In genomic region chr1:237005674-237006073, GRCh38 we compare ENCODE assay signal across 1 cellular context.
TF ChIP-seq lines count a peak whose summit lies in the region.

No MANE protein-coding gene starts in this region.

TF ChIP-seq in HEK293, 187 proteins besides CTCF, POLR2A, EP300 and RAD21 (continued from another document and continues in another):
- TF ChIP-seq ZNF19 (tag by site-specific recombination; IDR thresholded peaks at IDR 0.05; ENCODE audit: low read depth) (no peak), ZBTB8A (tag by site-specific recombination; IDR thresholded peaks at IDR 0.05) (no peak), WT1 (tag by site-specific recombination; IDR thresholded peaks at IDR 0.05) (no peak), GLI2 (tag by site-specific recombination; IDR thresholded peaks at IDR 0.05; ENCODE audit: borderline replicate concordance, low read depth) (no peak), PRDM4 (tag by site-specific recombination; IDR thresholded peaks at IDR 0.05) (no peak), ZNF777 (tag by site-specific recombination; IDR thresholded peaks at IDR 0.05; ENCODE audit: borderline replicate concordance) (no peak), HOXD13 (CRISPR knock-in tag; IDR thresholded peaks at IDR 0.05; ENCODE audit: borderline replicate concordance) (no peak), ZNF16 (tag by site-specific recombination; IDR thresholded peaks at IDR 0.05; ENCODE audit: low read depth) (no peak), BCL11B (tag by site-specific recombination; IDR thresholded peaks at IDR 0.05; ENCODE audit: low read depth) (no peak), ZBTB48 (tag by site-specific recombination; IDR thresholded peaks at IDR 0.05) (no peak), KLF17 (tag by site-specific recombination; IDR thresholded peaks at IDR 0.05) (no peak), GLI4 (tag by site-specific recombination; IDR thresholded peaks at IDR 0.05) (no peak), ZNF521 (tag by site-specific recombination; IDR thresholded peaks at IDR 0.05) (no peak), ZNF280C (tag by site-specific recombination; IDR thresholded peaks at IDR 0.05) (no peak), ZNF558 (tag by site-specific recombination; IDR thresholded peaks at IDR 0.05) (no peak), HOXC10 (CRISPR knock-in tag; IDR thresholded peaks at IDR 0.05) (no peak), ZNF248 (tag by site-specific recombination; IDR thresholded peaks at IDR 0.05) (peak; percentile 78; the same call in 1 of the 2 replicates), SP3 (tag by site-specific recombination; IDR thresholded peaks at IDR 0.05) (no peak), ZFHX2 (tag by site-specific recombination; conservative IDR thresholded peaks at IDR 0.05) (no peak), YY1 (tag by site-specific recombination; IDR thresholded peaks at IDR 0.05) (no peak), ZSCAN23 (tag by site-specific recombination; IDR thresholded peaks at IDR 0.05) (no peak), ZBTB7A (tag by site-specific recombination; IDR thresholded peaks at IDR 0.05; ENCODE audit: low read depth) (no peak), ZNF155 (tag by site-specific recombination; IDR thresholded peaks at IDR 0.05) (no peak), ZEB2 (tag by site-specific recombination; IDR thresholded peaks at IDR 0.05) (no peak), ZNF654 (tag by site-specific recombination; IDR thresholded peaks at IDR 0.05; ENCODE audit: low read depth) (no peak), ZSCAN18 (tag by site-specific recombination; IDR thresholded peaks at IDR 0.05) (no peak), PRDM1 (tag by site-specific recombination; IDR thresholded peaks at IDR 0.05) (no peak), ZNF449 (tag by site-specific recombination; IDR thresholded peaks at IDR 0.05) (no peak), ZNF433 (tag by site-specific recombination; IDR thresholded peaks at IDR 0.05; ENCODE audit: low read depth) (no peak), KLF10 (tag by site-specific recombination; IDR thresholded peaks at IDR 0.05) (0 out of 2 replicates have a peak, but pooled peaks have one; percentile 36), PRDM10 (tag by site-specific recombination; IDR thresholded peaks at IDR 0.05) (no peak), ZNF776 (tag by site-specific recombination; IDR thresholded peaks at IDR 0.05; ENCODE audit: borderline replicate concordance) (peak; percentile 89; the same call in 1 of the 2 replicates), KLF1 (tag by site-specific recombination; IDR thresholded peaks at IDR 0.05) (no peak), ZFP37 (tag by site-specific recombination; IDR thresholded peaks at IDR 0.05) (no peak), ZNF114 (tag by site-specific recombination; IDR thresholded peaks at IDR 0.05) (no peak), ZNF843 (tag by site-specific recombination; IDR thresholded peaks at IDR 0.05) (no peak), ZNF302 (tag by site-specific recombination; IDR thresholded peaks at IDR 0.05; ENCODE audit: low read depth) (no peak), ZNF2 (tag by site-specific recombination; IDR thresholded peaks at IDR 0.05) (no peak), ZBTB44 (tag by site-specific recombination; IDR thresholded peaks at IDR 0.05) (peak; percentile 52; the same call in 1 of the 2 replicates), KLF7 (tag by site-specific recombination; IDR thresholded peaks at IDR 0.05; ENCODE audit: borderline replicate concordance) (no peak), ZNF518A (tag by site-specific recombination; conservative IDR thresholded peaks at IDR 0.05; ENCODE audit: low read depth) (no peak), ZNF146 (tag by site-specific recombination; IDR thresholded peaks at IDR 0.05) (no peak), SP2 (tag by site-specific recombination; IDR thresholded peaks at IDR 0.05) (no peak), ZNF510 (tag by site-specific recombination; IDR thresholded peaks at IDR 0.05; ENCODE audit: insufficient replicate concordance) (no peak), ZNF175 (tag by site-specific recombination; IDR thresholded peaks at IDR 0.05) (no peak)
